8 cellular contexts compared by ENCODE assay signal in genomic region chr16:11689031-11689840, GRCh38. TPM values are rescaled to one million over a fixed set of nuclear protein-coding genes. Genes with fewer than 3 reads are reported as not detected.
A peak's percentile ranks its signal among the peaks of the same experiment; 100 is the strongest.
DNase-seq lines count a peak whose midpoint lies in the region; ATAC-seq, FAIRE-seq and TF ChIP-seq lines count a peak whose summit lies in the region.

No MANE protein-coding gene starts in this region.

- H3K9me3 ChIP-seq in HepG2 (ENCODE audit: low read length), result no peaks in the 10 kb centered on the region

- H3K9ac ChIP-seq in HepG2 (ENCODE audit: insufficient read depth, low read depth, low read length), result no peak overlapping the region

- H2AFZ ChIP-seq in HepG2 (ENCODE audit: low read length), result no peak overlapping the region

- H3K4me3 ChIP-seq in HepG2 (replicated peaks in 1 of 3; ENCODE audit: insufficient read depth in 1 of 3, low read depth in 2 of 3, low read length in 3 of 3), result no peak overlapping the region

- TF ChIP-seq POLR2A in GM18505 (IDR thresholded peaks at IDR 0.05; ENCODE audit: borderline replicate concordance, extremely low read depth, insufficient read depth, insufficient read length), result no peak
- no peak for TF ChIP-seq POLR2A in HepG2 (IDR thresholded peaks at IDR 0.05; ENCODE audit: insufficient read depth in 1 of 2, low read depth in 2 of 2, low read length in 2 of 2)

- no peak for TF ChIP-seq EP300 in HepG2 (IDR thresholded peaks at IDR 0.05; ENCODE audit: low read depth in 2 of 2, low read length in 2 of 2)
- TF ChIP-seq EP300 in HepG2 (CRISPR knock-in tag; IDR thresholded peaks at IDR 0.05; ENCODE audit: borderline replicate concordance), result no peak

- 97% methylated on average over 3 of the region's 3 CpGs for WGBS in HepG2 (ENCODE audit: low lambda C conversion rate)

- peaks cover 15% of the 10 kb centered on the region for H3K4me1 ChIP-seq in HepG2 (ENCODE audit: insufficient read depth, low read length)

- POLR2A ChIA-PET in HepG2 (lab: Yijun Ruan, JAX), result interaction anchor here (1.1 to 1.4 kb wide), 3 partner anchors 11 to 29 kb away, joined by 3 read pairs; no protein-coding TSS in a partner anchor

- 0 out of 2 replicates have a peak, but pooled peaks cover 9% of the 10 kb centered on the region for H4K20me1 ChIP-seq in HepG2 (ENCODE audit: insufficient read depth, low read length)

- peak; percentile 85 for ATAC-seq in GM18505 (IDR thresholded peaks at IDR 0.05; ENCODE audit: unreplicated experiment)
- ATAC-seq in GM21737 (IDR thresholded peaks at IDR 0.05; ENCODE audit: unreplicated experiment), result peak; percentile 67
- no peak for ATAC-seq in HepG2

- CTCF ChIA-PET in HepG2 (lab: Yijun Ruan, JAX; ENCODE audit: low intra/inter-chr PET ratio, low total read pairs), result no interaction called here

- no peak for TF ChIP-seq RAD21 in HepG2 (CRISPR knock-in tag; IDR thresholded peaks at IDR 0.05)

- no peak for TF ChIP-seq CTCF in HepG2 (CRISPR knock-in tag; IDR thresholded peaks at IDR 0.05)

- H3K79me2 ChIP-seq in HepG2 (ENCODE audit: insufficient read depth, low read length), result no peaks in the 10 kb centered on the region

- intact Hi-C loops in HepG2 (cut with micrococcal nuclease; ENCODE audit: unreplicated experiment), result no loop called here
- intact Hi-C loops in posterior vena cava (cut with DNase I), result no loop called here

- no peak overlapping the region for H3K4me2 ChIP-seq in HepG2 (ENCODE audit: low read depth, low read length)

- H3K27ac ChIP-seq in HepG2 (ENCODE audit: extremely low read length, insufficient read depth, low read length), result peak overlapping the region; percentile 22

- H3K36me3 ChIP-seq in HepG2 (replicated peaks in 1 of 2; ENCODE audit: control insufficient read depth in 1 of 2, insufficient read depth in 2 of 2, low read length in 2 of 2), result peaks cover 45 to 91% of the 10 kb centered on the region in 2 experiments

- FAIRE-seq in HepG2 (lab: Jason Lieb, UNC), result no peak

- BruUV-seq in HepG2 (replicated peaks; lab: Mats Ljungman, UMichigan), result no TSS peak

- in situ Hi-C loops in HepG2 (cut with HindIII; ENCODE audit: extremely low pct_ligation_motif_present, low pct_unique_long_range_greater_than_20kb), result no loop called here

- DNase-seq in MV-4-11 (lab: John Stamatoyannopoulos, UW) (peak; percentile 94), HepG2 (ENCODE audit: low spot score) (no peak), posterior vena cava (ENCODE audit: low spot score) (no peak), DMS79 (lab: John Stamatoyannopoulos, UW) (no peak), dedifferentiated amniotic fluid mesenchymal stem cell (ENCODE audit: extremely low spot score) (no peak), NCI-H2227 (lab: John Stamatoyannopoulos, UW; ENCODE audit: unreplicated experiment) (no peak)

- no peaks in the 10 kb centered on the region for H3K27me3 ChIP-seq in HepG2 (ENCODE audit: control insufficient read depth in 1 of 2, insufficient read depth in 2 of 2, low read length in 2 of 2)

TF ChIP-seq in HepG2, 621 proteins besides CTCF, POLR2A, EP300 and RAD21 (continues in another document):
- TF ChIP-seq ARNT2 (CRISPR knock-in tag; IDR thresholded peaks at IDR 0.05; ENCODE audit: low read depth) (no peak), ZBTB25 (CRISPR knock-in tag; IDR thresholded peaks at IDR 0.05) (no peak), ZNF121 (CRISPR knock-in tag; IDR thresholded peaks at IDR 0.05) (peak; percentile 54; the same call in 1 of the 2 replicates), YEATS2 (CRISPR knock-in tag; IDR thresholded peaks at IDR 0.05; ENCODE audit: borderline replicate concordance) (no peak), ATF7 (IDR thresholded peaks at IDR 0.05) (peak; percentile 40; the same call in 1 of the 2 replicates), ATF7 (CRISPR knock-in tag; IDR thresholded peaks at IDR 0.05) (no peak)
- TF ChIP-seq, protein P1, sequence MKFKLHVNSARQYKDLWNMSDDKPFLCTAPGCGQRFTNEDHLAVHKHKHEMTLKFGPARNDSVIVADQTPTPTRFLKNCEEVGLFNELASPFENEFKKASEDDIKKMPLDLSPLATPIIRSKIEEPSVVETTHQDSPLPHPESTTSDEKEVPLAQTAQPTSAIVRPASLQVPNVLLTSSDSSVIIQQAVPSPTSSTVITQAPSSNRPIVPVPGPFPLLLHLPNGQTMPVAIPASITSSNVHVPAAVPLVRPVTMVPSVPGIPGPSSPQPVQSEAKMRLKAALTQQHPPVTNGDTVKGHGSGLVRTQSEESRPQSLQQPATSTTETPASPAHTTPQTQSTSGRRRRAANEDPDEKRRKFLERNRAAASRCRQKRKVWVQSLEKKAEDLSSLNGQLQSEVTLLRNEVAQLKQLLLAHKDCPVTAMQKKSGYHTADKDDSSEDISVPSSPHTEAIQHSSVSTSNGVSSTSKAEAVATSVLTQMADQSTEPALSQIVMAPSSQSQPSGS (CRISPR knock-in tag; IDR thresholded peaks at IDR 0.05), result no peak
- TF ChIP-seq, protein P2, sequence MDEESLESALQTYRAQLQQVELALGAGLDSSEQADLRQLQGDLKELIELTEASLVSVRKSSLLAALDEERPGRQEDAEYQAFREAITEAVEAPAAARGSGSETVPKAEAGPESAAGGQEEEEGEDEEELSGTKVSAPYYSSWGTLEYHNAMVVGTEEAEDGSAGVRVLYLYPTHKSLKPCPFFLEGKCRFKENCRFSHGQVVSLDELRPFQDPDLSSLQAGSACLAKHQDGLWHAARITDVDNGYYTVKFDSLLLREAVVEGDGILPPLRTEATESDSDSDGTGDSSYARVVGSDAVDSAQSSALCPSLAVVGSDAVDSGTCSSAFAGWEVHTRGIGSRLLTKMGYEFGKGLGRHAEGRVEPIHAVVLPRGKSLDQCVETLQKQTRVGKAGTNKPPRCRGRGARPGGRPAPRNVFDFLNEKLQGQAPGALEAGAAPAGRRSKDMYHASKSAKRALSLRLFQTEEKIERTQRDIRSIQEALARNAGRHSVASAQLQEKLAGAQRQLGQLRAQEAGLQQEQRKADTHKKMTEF (CRISPR knock-in tag; IDR thresholded peaks at IDR 0.05), result 0 out of 2 replicates have a peak, but pooled peaks have one; percentile 9

RNA-seq across cellular contexts. Expression of gene SNN, which starts 21.0 kb away (rescaled TPM):
- total RNA-seq in HepG2 (2016; rRNA removed; fragmentation: Illumina TruSeq; extraction: Trizol), result 8.4 TPM in 2 replicates
- 7.1 and 8.0 TPM in 2 replicates for total RNA-seq in HepG2 (2016; cell fraction: cytosol; rRNA removed; fragmentation: Illumina TruSeq; extraction: Trizol; ENCODE audit: low read depth)
- 6.0 and 8.2 TPM in 2 replicates for total RNA-seq in HepG2 (2016; cell fraction: insoluble cytoplasmic fraction; rRNA removed; fragmentation: Illumina TruSeq; extraction: Trizol)
- 18.8 and 19.0 TPM in 2 replicates for total RNA-seq in HepG2 (2016; cell fraction: membrane; rRNA removed; fragmentation: Illumina TruSeq; extraction: Trizol)
- total RNA-seq in HepG2 (2016; cell fraction: nucleus; rRNA removed; fragmentation: Illumina TruSeq; extraction: Trizol), result 4.0 and 5.8 TPM in 2 replicates
- polyA plus RNA-seq in HepG2 (2011; rRNA removed), result 5.2 and 5.6 TPM in 2 replicates
- 4.6 and 5.0 TPM in 2 replicates for polyA plus RNA-seq in HepG2 (2011; cell fraction: cytosol; rRNA removed)
- 4.7 and 4.9 TPM in 2 replicates for polyA plus RNA-seq in HepG2 (2011; cell fraction: nucleus; rRNA removed)
- polyA plus RNA-seq in HepG2 (2012), result 3.0 and 3.4 TPM in 2 replicates
- polyA plus RNA-seq in HepG2 (2016; cell fraction: cytosol; fragmentation: Illumina TruSeq; extraction: Trizol; ENCODE audit: low read depth), result 8.8 and 9.8 TPM in 2 replicates
- polyA plus RNA-seq in HepG2 (2016; cell fraction: insoluble cytoplasmic fraction; fragmentation: Illumina TruSeq; extraction: Trizol; ENCODE audit: low read depth), result 8.1 and 9.3 TPM in 2 replicates
- 17.1 and 17.3 TPM in 2 replicates for polyA plus RNA-seq in HepG2 (2016; cell fraction: membrane; fragmentation: Illumina TruSeq; extraction: Trizol; ENCODE audit: low read depth)
- polyA plus RNA-seq in HepG2 (2016; cell fraction: nucleus; fragmentation: Illumina TruSeq; extraction: Trizol; ENCODE audit: insufficient read depth, low read depth), result 7.7 and 8.0 TPM in 2 replicates
- 2.2 and 3.6 TPM in 2 replicates for polyA minus RNA-seq in HepG2 (2011; rRNA and poly(A)+ RNA removed; ENCODE audit: low replicate concordance)
- 1.6 and 1.9 TPM in 2 replicates for polyA minus RNA-seq in HepG2 (2011; cell fraction: cytosol; rRNA and poly(A)+ RNA removed)
- 4.4 and 4.9 TPM in 2 replicates for polyA minus RNA-seq in HepG2 (2011; cell fraction: nucleus; rRNA and poly(A)+ RNA removed)
- total RNA-seq in posterior vena cava, result 10 to 100 TPM; 17.9 to 19.7 TPM

RNA-seq across cellular contexts. Expression of gene TXNDC11, which starts 53.4 kb away (rescaled TPM):
- total RNA-seq in HepG2 (2016; rRNA removed; fragmentation: Illumina TruSeq; extraction: Trizol) (46.4 and 74.9 TPM in 2 replicates), posterior vena cava (10 to 100 TPM; 32.9 to 34.4 TPM)
- 35.1 and 37.4 TPM in 2 replicates for total RNA-seq in HepG2 (2016; cell fraction: cytosol; rRNA removed; fragmentation: Illumina TruSeq; extraction: Trizol; ENCODE audit: low read depth)
- 41.1 and 74.2 TPM in 2 replicates for total RNA-seq in HepG2 (2016; cell fraction: insoluble cytoplasmic fraction; rRNA removed; fragmentation: Illumina TruSeq; extraction: Trizol)
- total RNA-seq in HepG2 (2016; cell fraction: membrane; rRNA removed; fragmentation: Illumina TruSeq; extraction: Trizol), result 66.4 and 69.7 TPM in 2 replicates
- total RNA-seq in HepG2 (2016; cell fraction: nucleus; rRNA removed; fragmentation: Illumina TruSeq; extraction: Trizol), result 67.8 and 74.4 TPM in 2 replicates
- polyA plus RNA-seq in HepG2 (2011; rRNA removed), result 123 and 124 TPM in 2 replicates
- 124 and 127 TPM in 2 replicates for polyA plus RNA-seq in HepG2 (2011; cell fraction: cytosol; rRNA removed)
- 90.0 and 92.7 TPM in 2 replicates for polyA plus RNA-seq in HepG2 (2011; cell fraction: nucleus; rRNA removed)
- 52.3 and 58.7 TPM in 2 replicates for polyA plus RNA-seq in HepG2 (2012)
- 27.8 and 29.0 TPM in 2 replicates for polyA plus RNA-seq in HepG2 (2016; cell fraction: cytosol; fragmentation: Illumina TruSeq; extraction: Trizol; ENCODE audit: low read depth)
- 50.3 and 56.6 TPM in 2 replicates for polyA plus RNA-seq in HepG2 (2016; cell fraction: insoluble cytoplasmic fraction; fragmentation: Illumina TruSeq; extraction: Trizol; ENCODE audit: low read depth)
- 51.9 and 62.9 TPM in 2 replicates for polyA plus RNA-seq in HepG2 (2016; cell fraction: membrane; fragmentation: Illumina TruSeq; extraction: Trizol; ENCODE audit: low read depth)
- 110 TPM in 2 replicates for polyA plus RNA-seq in HepG2 (2016; cell fraction: nucleus; fragmentation: Illumina TruSeq; extraction: Trizol; ENCODE audit: insufficient read depth, low read depth)
- 53.2 and 119 TPM in 2 replicates for polyA minus RNA-seq in HepG2 (2011; rRNA and poly(A)+ RNA removed; ENCODE audit: low replicate concordance)
- 62.7 TPM in 2 replicates for polyA minus RNA-seq in HepG2 (2011; cell fraction: cytosol; rRNA and poly(A)+ RNA removed)
- polyA minus RNA-seq in HepG2 (2011; cell fraction: nucleus; rRNA and poly(A)+ RNA removed), result 73.1 and 73.3 TPM in 2 replicates
